15 cellular contexts compared by ENCODE assay signal in genomic region chr3:107911337-107912000, GRCh38.
DNase-seq lines count a peak whose midpoint lies in the region; ATAC-seq and TF ChIP-seq lines count a peak whose summit lies in the region.
"Had no signal": no experiment of that assay in that cellular context is flagged by ENCODE, and none has a peak within 500 bp of the region (broad histone marks: within the 10 kb centered on the region; RNA-seq: fewer than 3 reads in every experiment).

No MANE protein-coding gene starts in this region.

- H3K4me1 ChIP-seq in RWPE2 (ENCODE audit: insufficient read depth, poor library complexity, severe bottlenecking), result no peaks in the 10 kb centered on the region
- H3K4me1 ChIP-seq: A549 had no signal

- no peak overlapping the region for H3K27ac ChIP-seq in RWPE2 (ENCODE audit: poor library complexity, severe bottlenecking)
- H3K27ac ChIP-seq: A549, thoracic aorta had no signal

- peak overlapping the region in 1 of 2 donors; percentile 46 for H3K27ac Mint-ChIP-seq in activated naive CD4-positive, alpha-beta T cell treated with anti-CD3 and anti-CD28 coated beads, Interleukin-2, amount 50 U/mL, for 72 hours
- no peak overlapping the region for H3K27ac Mint-ChIP-seq in activated naive CD4-positive, alpha-beta T cell treated with anti-CD3 and anti-CD28 coated beads for 36 hours
- H3K27ac Mint-ChIP-seq in activated T-helper 2 cell treated with anti-CD3 and anti-CD28 coated beads, Interferon-gamma antibody, Interleukin-2, Interleukin-4, amounts not matched to agents 10 μg/mL and 5 μg/mL and 100 μg/mL, durations not matched to agents 14 hours and 24 hours and 36 hours, result no peak overlapping the region
- H3K27ac Mint-ChIP-seq: brain, nephron progenitor cell had no signal

- TF ChIP-seq CTCF in RWPE2 (IDR thresholded peaks at IDR 0.05; ENCODE audit: poor library complexity, severe bottlenecking), result no peak

- no peaks in the 10 kb centered on the region for H3K36me3 ChIP-seq in RWPE2 (ENCODE audit: low read depth)
- H3K36me3 ChIP-seq: thoracic aorta had no signal

- H3K36me3 Mint-ChIP-seq in activated naive CD4-positive, alpha-beta T cell treated with anti-CD3 and anti-CD28 coated beads, Interleukin-2, amount 50 U/mL, for 72 hours, result no peaks in the 10 kb centered on the region
- H3K36me3 Mint-ChIP-seq in activated naive CD4-positive, alpha-beta T cell treated with anti-CD3 and anti-CD28 coated beads for 36 hours (ENCODE audit: low read depth), result no peaks in the 10 kb centered on the region
- H3K36me3 Mint-ChIP-seq in activated T-helper 2 cell treated with anti-CD3 and anti-CD28 coated beads, Interferon-gamma antibody, Interleukin-2, Interleukin-4, amounts not matched to agents 10 μg/mL and 5 μg/mL and 100 μg/mL, durations not matched to agents 14 hours and 24 hours and 36 hours (ENCODE audit: low read depth), result no peaks in the 10 kb centered on the region
- H3K36me3 Mint-ChIP-seq: brain had no signal

- H3K4me1 Mint-ChIP-seq in activated naive CD4-positive, alpha-beta T cell treated with anti-CD3 and anti-CD28 coated beads for 36 hours (ENCODE audit: low read depth), result peaks cover 22% of the 10 kb centered on the region
- H3K4me1 Mint-ChIP-seq in activated T-helper 2 cell treated with anti-CD3 and anti-CD28 coated beads, Interferon-gamma antibody, Interleukin-2, Interleukin-4, amounts not matched to agents 10 μg/mL and 5 μg/mL and 100 μg/mL, durations not matched to agents 14 hours and 24 hours and 36 hours (ENCODE audit: low read depth), result peaks cover 11% of the 10 kb centered on the region
- H3K4me1 Mint-ChIP-seq: brain had no signal

- intact Hi-C loops in activated naive CD4-positive, alpha-beta T cell treated with anti-CD3 and anti-CD28 coated beads for 36 hours (cut with micrococcal nuclease), result loop anchor here (2.0 kb wide), 1 partner anchor 41 kb away; no protein-coding TSS in a partner anchor
- intact Hi-C loops in activated T-helper 2 cell treated with anti-CD3 and anti-CD28 coated beads, Interferon-gamma antibody, Interleukin-2, Interleukin-4, amounts not matched to agents 10 μg/mL and 5 μg/mL and 100 μg/mL, durations not matched to agents 14 hours and 24 hours and 36 hours (cut with micrococcal nuclease), result no loop called here

- no peak overlapping the region for H3K4me3 ChIP-seq in RWPE2 (ENCODE audit: severe bottlenecking)
- H3K4me3 ChIP-seq: A549, thoracic aorta had no signal

- no peak for DNase-seq in activated naive CD4-positive, alpha-beta T cell treated with anti-CD3 and anti-CD28 coated beads, Interleukin-2, amount 50 U/mL, for 72 hours (ENCODE audit: low spot score in 2 of 2)
- DNase-seq in activated naive CD4-positive, alpha-beta T cell treated with anti-CD3 and anti-CD28 coated beads for 36 hours, result no peak
- DNase-seq in RWPE2 (ENCODE audit: low spot score) (no peak), renal cortical epithelial cell (ENCODE audit: low read depth) (peak; percentile 50), NAMALWA (ENCODE audit: low spot score) (no peak), hepatic stellate cell (ENCODE audit: low spot score) (no peak)
- DNase-seq in activated T-helper 2 cell treated with anti-CD3 and anti-CD28 coated beads, Interferon-gamma antibody, Interleukin-2, Interleukin-4, amounts not matched to agents 10 μg/mL and 5 μg/mL and 100 μg/mL, durations not matched to agents 14 hours and 24 hours and 36 hours (ENCODE audit: low spot score), result no peak
- DNase-seq: DMS79; effector memory CD4-positive, alpha-beta T cell; NCI-H2171 treated with DMSO at 0.1 percent for 48 hours; nephron progenitor cell had no signal

- no peak overlapping the region for H3K4me3 Mint-ChIP-seq in activated naive CD4-positive, alpha-beta T cell treated with anti-CD3 and anti-CD28 coated beads for 36 hours
- no peak overlapping the region for H3K4me3 Mint-ChIP-seq in activated T-helper 2 cell treated with anti-CD3 and anti-CD28 coated beads, Interferon-gamma antibody, Interleukin-2, Interleukin-4, amounts not matched to agents 10 μg/mL and 5 μg/mL and 100 μg/mL, durations not matched to agents 14 hours and 24 hours and 36 hours (ENCODE audit: low read depth)
- H3K4me3 Mint-ChIP-seq: brain, nephron progenitor cell had no signal

- CTCF ChIA-PET in activated naive CD4-positive, alpha-beta T cell treated with anti-CD3 and anti-CD28 coated beads for 36 hours (lab: Charles Lee), result interaction anchor here (1.0 to 2.4 kb wide), 3 partner anchors 8 to 245 kb away, joined by 3 to 7 read pairs (median 5); no protein-coding TSS in a partner anchor

- no peaks in the 10 kb centered on the region for H3K9me3 ChIP-seq in RWPE2 (ENCODE audit: severe bottlenecking)
- H3K9me3 ChIP-seq: A549, thoracic aorta had no signal

- H3K9me3 Mint-ChIP-seq in activated naive CD4-positive, alpha-beta T cell treated with anti-CD3 and anti-CD28 coated beads, Interleukin-2, amount 50 U/mL, for 72 hours, result no peaks in the 10 kb centered on the region
- H3K9me3 Mint-ChIP-seq in activated naive CD4-positive, alpha-beta T cell treated with anti-CD3 and anti-CD28 coated beads for 36 hours, result no peaks in the 10 kb centered on the region
- no peaks in the 10 kb centered on the region for H3K9me3 Mint-ChIP-seq in activated T-helper 2 cell treated with anti-CD3 and anti-CD28 coated beads, Interferon-gamma antibody, Interleukin-2, Interleukin-4, amounts not matched to agents 10 μg/mL and 5 μg/mL and 100 μg/mL, durations not matched to agents 14 hours and 24 hours and 36 hours

- H3K27me3 Mint-ChIP-seq in activated naive CD4-positive, alpha-beta T cell treated with anti-CD3 and anti-CD28 coated beads for 36 hours (ENCODE audit: low read depth), result no peaks in the 10 kb centered on the region
- peaks cover 15% of the 10 kb centered on the region for H3K27me3 Mint-ChIP-seq in activated T-helper 2 cell treated with anti-CD3 and anti-CD28 coated beads, Interferon-gamma antibody, Interleukin-2, Interleukin-4, amounts not matched to agents 10 μg/mL and 5 μg/mL and 100 μg/mL, durations not matched to agents 14 hours and 24 hours and 36 hours (ENCODE audit: low read depth)

- H3K27me3 ChIP-seq in RWPE2 (ENCODE audit: insufficient read depth, poor library complexity, severe bottlenecking), result no peaks in the 10 kb centered on the region

- ATAC-seq in activated naive CD4-positive, alpha-beta T cell treated with anti-CD3 and anti-CD28 coated beads, Interleukin-2, amount 50 U/mL, for 72 hours, result peak; percentile 20 to 25
- peak; percentile 2 for ATAC-seq in HG03045 (IDR thresholded peaks at IDR 0.05; ENCODE audit: unreplicated experiment)
- ATAC-seq in RWPE2 (ENCODE audit: low read depth), result peak; percentile 71
- ATAC-seq: A549 had no signal

Comparison
In these comparisons a context has a peak if more than half of its experiments do, and no peak if none do; other contexts are left out.
1. ATAC-seq: peak in every context shown above with its lines; median percentile 71 in RWPE2; 22 in activated naive CD4-positive, alpha-beta T cell treated with anti-CD3 and anti-CD28 coated beads, Interleukin-2, amount 50 U/mL, for 72 hours; 2 in HG03045.